Comparison of ENCODE assay signal across 17 cellular contexts in the genomic region with DNA sequence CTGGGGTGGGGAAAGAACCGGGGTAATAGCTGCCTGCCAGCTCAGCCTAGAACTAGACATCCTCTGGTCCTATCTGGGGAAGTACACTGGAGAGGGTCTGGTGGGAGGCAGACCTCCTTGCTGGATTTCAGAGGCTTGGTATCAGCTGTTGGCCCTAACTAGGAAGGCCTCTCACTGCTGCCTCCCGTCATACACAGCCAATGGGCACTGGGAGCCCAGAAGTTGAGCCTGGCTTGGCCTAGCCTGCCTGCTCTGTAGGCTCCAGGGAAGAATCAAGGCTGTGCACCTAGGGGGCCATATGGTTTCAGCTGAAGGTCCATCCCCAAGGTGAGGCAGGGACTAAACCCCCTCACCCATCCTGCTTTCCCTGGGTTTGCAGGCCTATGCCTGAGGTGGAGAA. TPM values are rescaled to one million over a fixed set of nuclear protein-coding genes. Genes with fewer than 3 reads are reported as not detected.
"Had no signal": no experiment of that assay in that cellular context is flagged by ENCODE, and none has a peak within 500 bp of the region (broad histone marks: within the 10 kb centered on the region; RNA-seq: fewer than 3 reads in every experiment).

No MANE protein-coding gene starts in this region.

- H3K4me3 ChIP-seq: coronary artery, heart left ventricle, suprapubic skin, thyroid gland had no signal

- H3K27ac Mint-ChIP-seq: nephron progenitor cell, type B pancreatic cell had no signal

- H3K9me3 ChIP-seq: heart left ventricle, suprapubic skin, thyroid gland had no signal

- H3K27me3 ChIP-seq: heart left ventricle, suprapubic skin, thyroid gland had no signal

- H3K4me3 Mint-ChIP-seq: naive thymus-derived CD4-positive, alpha-beta T cell; nephron progenitor cell; type B pancreatic cell had no signal

- ATAC-seq: esophagus mucosa; heart left ventricle; left colon; naive thymus-derived CD4-positive, alpha-beta T cell had no signal

- H3K9me3 Mint-ChIP-seq: naive thymus-derived CD4-positive, alpha-beta T cell; nephron progenitor cell; type B pancreatic cell had no signal

- H3K27me3 Mint-ChIP-seq: naive thymus-derived CD4-positive, alpha-beta T cell; type B pancreatic cell had no signal

- FAIRE-seq: frontal cortex, small intestine, urothelium cell line had no signal

- H3K27ac ChIP-seq: coronary artery, heart left ventricle, suprapubic skin, thyroid gland had no signal

- DNase-seq: effector CD4-positive, alpha-beta T cell; heart left ventricle; hippocampal formation; left colon; naive thymus-derived CD4-positive, alpha-beta T cell; nephron progenitor cell; small intestine; stimulated activated CD4-positive, alpha-beta T cell treated with anti-CD3 and anti-CD28 coated beads, Interleukin-12 subunit alpha, Interleukin-12 subunit beta, amount 100 ng/mL, for 4 hours; stimulated activated naive CD4-positive, alpha-beta T cell treated with Interleukin-2 at 50 U/mL for 16 hours; thyroid gland had no signal

RNA-seq across cellular contexts. Expression of a gene that starts 17.8 kb away (rescaled TPM):
- total RNA-seq: mononuclear cell had no signal
